ENCODE assay signal across 8 cellular contexts in the genomic region with DNA sequence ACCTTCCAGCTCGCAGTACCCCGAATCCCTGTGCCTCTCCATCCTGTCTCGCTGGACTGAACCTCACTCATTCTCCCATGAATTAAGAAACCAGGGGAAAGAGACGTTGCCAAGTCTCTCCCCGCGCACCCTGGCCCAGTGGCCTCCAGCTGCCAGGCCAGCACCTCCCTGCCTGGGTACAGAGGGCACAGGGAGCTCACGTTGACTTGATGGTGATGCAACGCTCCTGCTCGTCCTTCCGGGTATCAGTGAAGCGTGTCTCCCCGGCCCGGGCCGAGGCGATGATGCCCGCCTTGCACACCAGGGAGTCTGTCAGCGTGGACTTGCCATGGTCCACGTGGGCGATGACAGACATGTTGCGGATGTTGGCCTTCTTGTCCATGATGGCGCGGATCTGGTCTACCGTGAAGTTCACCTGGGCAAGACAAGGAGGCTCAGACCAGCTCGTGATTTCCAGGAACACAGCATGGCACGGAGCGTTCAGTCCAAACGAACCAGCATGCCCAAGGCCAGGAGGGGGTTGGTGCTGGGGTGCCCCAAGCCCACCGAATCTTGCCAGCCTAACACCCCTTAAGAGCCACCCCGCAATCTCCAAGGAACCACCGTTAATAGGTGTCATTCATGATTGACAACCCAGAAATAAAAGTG. TPM values are rescaled to one million over a fixed set of nuclear protein-coding genes. Genes with fewer than 3 reads are reported as not detected.
DNase-seq lines count a peak whose midpoint lies in the region; ATAC-seq and TF ChIP-seq lines count a peak whose summit lies in the region.

No MANE protein-coding gene starts in this region.

- no peak for TF ChIP-seq CTCF in Calu3 (IDR thresholded peaks at IDR 0.05; ENCODE audit: unreplicated experiment)
- no peak for TF ChIP-seq CTCF in KMS-11 (conservative IDR thresholded peaks at IDR 0.05; ENCODE audit: low read depth, low read length)

- H4K20me1 ChIP-seq in KMS-11 (ENCODE audit: insufficient read depth) = peaks cover 25% of the 10 kb centered on the region

- BruUV-seq in Calu3 (replicated peaks; lab: Mats Ljungman, UMichigan) = no TSS peak

- no peaks in the 10 kb centered on the region for H3K9me3 ChIP-seq in iPS-20b (ENCODE audit: insufficient read depth, low read depth, low read length)

- no peak for DNase-seq in Calu3
- peak; percentile 69 for DNase-seq in amniotic epithelial cell (ENCODE audit: low read depth)
- DNase-seq in stimulated activated naive B cell treated with anti-CD40 and anti-IgM and Interleukin-4, amounts not matched to agents 10 μg/mL and 1 μg/mL and 100 μg/mL, for 72 hours = no peak
- no peak for DNase-seq in NCI-H128 (lab: John Stamatoyannopoulos, UW; ENCODE audit: unreplicated experiment)
- DNase-seq in cerebellar cortex (ENCODE audit: low spot score) = no peak
- no peak for DNase-seq in NCI-H524 (lab: John Stamatoyannopoulos, UW)

- no peaks in the 10 kb centered on the region for H3K27me3 Mint-ChIP-seq in Calu3 (ENCODE audit: unreplicated experiment)
- no peaks in the 10 kb centered on the region for H3K27me3 Mint-ChIP-seq in stimulated activated naive B cell treated with anti-CD40 and anti-IgM and Interleukin-4, amounts not matched to agents 10 μg/mL and 1 μg/mL and 100 μg/mL, for 72 hours

- H3K4me1 ChIP-seq in KMS-11 (ENCODE audit: low read depth, poor library complexity, severe bottlenecking) (peaks cover 40% of the 10 kb centered on the region), iPS-20b (ENCODE audit: insufficient read depth, low read length) (peaks cover 20% of the 10 kb centered on the region)

- H3K4me3 ChIP-seq in KMS-11 (IDR thresholded peaks at IDR 0.05; ENCODE audit: insufficient read depth, low read depth, low read length) (no peak overlapping the region), iPS-20b (ENCODE audit: low read length) (peak overlapping the region; percentile 87)

- peak overlapping the region; percentile 17 for H3K27ac Mint-ChIP-seq in Calu3 (ENCODE audit: unreplicated experiment)
- H3K27ac Mint-ChIP-seq in stimulated activated naive B cell treated with anti-CD40 and anti-IgM and Interleukin-4, amounts not matched to agents 10 μg/mL and 1 μg/mL and 100 μg/mL, for 72 hours = peak overlapping the region; percentile 99

- intact Hi-C loops in Calu3 (cut with micrococcal nuclease; ENCODE audit: unreplicated experiment) = no loop called here

- H3K27me3 ChIP-seq in KMS-11 (ENCODE audit: insufficient read depth, low read depth) (no peaks in the 10 kb centered on the region), iPS-20b (ENCODE audit: insufficient read depth, low read length) (peaks cover 4% of the 10 kb centered on the region; the same call in 1 of the 2 replicates)

- peaks cover 7% of the 10 kb centered on the region for H3K4me1 Mint-ChIP-seq in Calu3 (ENCODE audit: low read depth, unreplicated experiment)
- peaks cover 36 to 63% of the 10 kb centered on the region in 2 donors for H3K4me1 Mint-ChIP-seq in stimulated activated naive B cell treated with anti-CD40 and anti-IgM and Interleukin-4, amounts not matched to agents 10 μg/mL and 1 μg/mL and 100 μg/mL, for 72 hours

- peaks cover 65% of the 10 kb centered on the region for H3K36me3 Mint-ChIP-seq in Calu3 (ENCODE audit: insufficient read depth, unreplicated experiment)
- H3K36me3 Mint-ChIP-seq in stimulated activated naive B cell treated with anti-CD40 and anti-IgM and Interleukin-4, amounts not matched to agents 10 μg/mL and 1 μg/mL and 100 μg/mL, for 72 hours = peaks cover 47 to 53% of the 10 kb centered on the region in 2 donors

- no peak overlapping the region for H2AFZ ChIP-seq in KMS-11 (ENCODE audit: low read depth)

- peak overlapping the region; percentile 65 for H3K4me3 Mint-ChIP-seq in Calu3 (ENCODE audit: low read depth, unreplicated experiment)
- H3K4me3 Mint-ChIP-seq in stimulated activated naive B cell treated with anti-CD40 and anti-IgM and Interleukin-4, amounts not matched to agents 10 μg/mL and 1 μg/mL and 100 μg/mL, for 72 hours = peak overlapping the region; percentile 93 to 95

- H3K36me3 ChIP-seq in KMS-11 (ENCODE audit: insufficient read depth) = peaks cover 44% of the 10 kb centered on the region
- H3K36me3 ChIP-seq in iPS-20b (ENCODE audit: insufficient read depth, low read depth, low read length) = peaks cover 60% of the 10 kb centered on the region

- peaks cover 60% of the 10 kb centered on the region for H3K79me2 ChIP-seq in KMS-11 (ENCODE audit: insufficient read depth, low read depth)

- H3K27ac ChIP-seq in KMS-11 (peak overlapping the region; percentile 94), iPS-20b (ENCODE audit: low read length) (peak overlapping the region; percentile 82)

- ATAC-seq in stimulated activated naive B cell treated with anti-CD40 and anti-IgM and Interleukin-4, amounts not matched to agents 10 μg/mL and 1 μg/mL and 100 μg/mL, for 72 hours (replicated peaks) = peak in 1 of 2 donors; percentile 5

- peak overlapping the region; percentile 97 for H3K9ac ChIP-seq in KMS-11
- H3K9ac ChIP-seq in iPS-20b (ENCODE audit: low read depth, low read length) = peak overlapping the region; percentile 96

- H3K9me3 Mint-ChIP-seq in Calu3 (ENCODE audit: low read depth, unreplicated experiment) = no peaks in the 10 kb centered on the region
- H3K9me3 Mint-ChIP-seq in stimulated activated naive B cell treated with anti-CD40 and anti-IgM and Interleukin-4, amounts not matched to agents 10 μg/mL and 1 μg/mL and 100 μg/mL, for 72 hours = no peaks in the 10 kb centered on the region

- CTCF ChIA-PET in Calu3 (lab: Charles Lee) = interaction anchor here (0.6 kb wide), 1 partner anchor 17 kb away, joined by 3 read pairs; no protein-coding TSS in a partner anchor

- peak overlapping the region; percentile 94 for H3K4me2 ChIP-seq in KMS-11

RNA-seq across cellular contexts. Expression of gene EEF2, which starts 1.2 kb away (rescaled TPM):
- 1,011 and 1,166 TPM in 2 replicates for total RNA-seq in Calu3 (2022)

RNA-seq across cellular contexts. Expression of gene DAPK3, which starts 13.2 kb away (rescaled TPM):
- 46.3 and 50.9 TPM in 2 replicates for total RNA-seq in Calu3 (2022)

RNA-seq across cellular contexts. Expression of gene PIAS4, which starts 23.5 kb away (rescaled TPM):
- 29.3 and 35.7 TPM in 2 replicates for total RNA-seq in Calu3 (2022)

RNA-seq across cellular contexts. Expression of gene NMRK2, which starts 51.2 kb away (rescaled TPM):
- total RNA-seq in Calu3 (2022) = not detected in 2 replicates
